9 cellular contexts compared by ENCODE assay signal in genomic region chr10:71260622-71261325, GRCh38. TPM values are rescaled to one million over a fixed set of nuclear protein-coding genes. Genes with fewer than 3 reads are reported as not detected.
DNase-seq lines count a peak whose midpoint lies in the region; ATAC-seq and TF ChIP-seq lines count a peak whose summit lies in the region.
"Had no signal": no experiment of that assay in that cellular context is flagged by ENCODE, and none has a peak within 500 bp of the region (broad histone marks: within the 10 kb centered on the region; RNA-seq: fewer than 3 reads in every experiment).

No MANE protein-coding gene starts in this region.

- peak overlapping the region in 1 of 2 donors; percentile 41 for H3K9ac ChIP-seq in colonic mucosa (ENCODE audit: low read depth in 2 of 2, low read length in 2 of 2)

- H3K27ac ChIP-seq in colonic mucosa (peak overlapping the region; percentile 32), left lung (peak overlapping the region; percentile 2 to 44), upper lobe of right lung (peak overlapping the region; percentile 6)

- H3K4me1 Mint-ChIP-seq in T-helper 17 cell, result no peaks in the 10 kb centered on the region

- peak; percentile 62 for DNase-seq in M059J (ENCODE audit: low read depth)
- DNase-seq in colonic mucosa, result no peak
- peak in 1 of 2 donors; percentile 73 for DNase-seq in left lung
- peak; percentile 74 for DNase-seq in upper lobe of right lung
- no peak for DNase-seq in T-helper 17 cell
- no peak for DNase-seq in NCI-H146 treated with DMSO at 0.1 percent for 48 hours (lab: John Stamatoyannopoulos, UW; ENCODE audit: unreplicated experiment)
- DNase-seq: SHP77 treated with DMSO at 0.1 percent for 48 hours had no signal

- no peak overlapping the region for H3K27ac Mint-ChIP-seq in T-helper 17 cell
- H3K27ac Mint-ChIP-seq: memory B cell had no signal

- H3K4me3 ChIP-seq in colonic mucosa, result no peak overlapping the region
- no peak overlapping the region for H3K4me3 ChIP-seq in left lung
- no peak overlapping the region for H3K4me3 ChIP-seq in upper lobe of right lung

- TF ChIP-seq CTCF in colonic mucosa (IDR thresholded peaks at IDR 0.05), result no peak
- TF ChIP-seq CTCF in left lung (IDR thresholded peaks at IDR 0.05), result no peak
- no peak for TF ChIP-seq CTCF in upper lobe of right lung (IDR thresholded peaks at IDR 0.05)

- H3K36me3 ChIP-seq in colonic mucosa, result no peaks in the 10 kb centered on the region
- H3K36me3 ChIP-seq in left lung, result no peaks in the 10 kb centered on the region
- no peaks in the 10 kb centered on the region for H3K36me3 ChIP-seq in upper lobe of right lung

- H3K9me3 ChIP-seq in colonic mucosa, result no peaks in the 10 kb centered on the region
- H3K9me3 ChIP-seq in left lung, result no peaks in the 10 kb centered on the region
- no peaks in the 10 kb centered on the region for H3K9me3 ChIP-seq in upper lobe of right lung
- no peaks in the 10 kb centered on the region for H3K9me3 ChIP-seq in T-helper 17 cell (ENCODE audit: control insufficient read depth, low read length, poor library complexity, severe bottlenecking)

- intact Hi-C loops in colonic mucosa (cut with DNase I), result no loop called here
- intact Hi-C loops in left lung (cut with DNase I), result no loop called here
- intact Hi-C loops in upper lobe of right lung (cut with DNase I), result loop anchor here (10.0 kb wide), 1 partner anchor 46 kb away; the partner anchor contains the start of gene UNC5B

- no peaks in the 10 kb centered on the region for H3K27me3 ChIP-seq in colonic mucosa
- no peaks in the 10 kb centered on the region for H3K27me3 ChIP-seq in left lung
- H3K27me3 ChIP-seq in upper lobe of right lung, result no peaks in the 10 kb centered on the region

- no peak overlapping the region for H3K4me3 Mint-ChIP-seq in T-helper 17 cell
- H3K4me3 Mint-ChIP-seq: memory B cell had no signal

- ATAC-seq in left lung, result peak; percentile 76
- peak; percentile 45 for ATAC-seq in upper lobe of right lung
- no peak for ATAC-seq in GM21529 (IDR thresholded peaks at IDR 0.05; ENCODE audit: unreplicated experiment)
- ATAC-seq in T-helper 17 cell, result no peak

- peaks cover 34% of the 10 kb centered on the region for H3K27me3 Mint-ChIP-seq in T-helper 17 cell

- H3K36me3 Mint-ChIP-seq in T-helper 17 cell (ENCODE audit: low read depth), result no peaks in the 10 kb centered on the region
- H3K36me3 Mint-ChIP-seq: memory B cell had no signal

- H3K4me1 ChIP-seq in colonic mucosa, result peaks cover 16% of the 10 kb centered on the region
- H3K4me1 ChIP-seq in left lung, result peaks cover 18 to 21% of the 10 kb centered on the region in 2 donors
- H3K4me1 ChIP-seq in upper lobe of right lung, result peaks cover 25% of the 10 kb centered on the region

RNA-seq across cellular contexts. Expression of gene UNC5B, which starts 48.4 kb away (rescaled TPM):
- 0.17 and 0.25 TPM in 2 replicates for total RNA-seq in M059J (2014; rRNA removed; shearing (Covaris generic))
- total RNA-seq in colonic mucosa, result 10 to 100 TPM; 18.4 to 18.5 TPM
- 10 to 100 TPM; 14.4 to 20.3 TPM for total RNA-seq in left lung
- total RNA-seq in upper lobe of right lung, result 16.0 TPM
- not detected for total RNA-seq in T-helper 17 cell

RNA-seq across cellular contexts. Expression of gene SLC29A3, which starts 58.3 kb away (rescaled TPM):
- 1.2 and 2.7 TPM in 2 replicates for total RNA-seq in M059J (2014; rRNA removed; shearing (Covaris generic))
- total RNA-seq in colonic mucosa, result 1 to 10 TPM; 3.8 to 6.5 TPM
- 10 to 100 TPM in 1 of 2 donors, 1 to 10 TPM in 1; 7.8 to 13.4 TPM for total RNA-seq in left lung
- 14.8 TPM for total RNA-seq in upper lobe of right lung
- total RNA-seq in T-helper 17 cell, result 1 to 10 TPM; 3.2 to 3.3 TPM

Comparison
In these comparisons a context has a peak if more than half of its experiments do, and no peak if none do; other contexts are left out.
1. DNase-seq: peak in M059J (single experiment) and upper lobe of right lung (single experiment); none in colonic mucosa (single experiment), T-helper 17 cell (0 of 3) and NCI-H146 treated with DMSO at 0.1 percent for 48 hours (single experiment).
2. ATAC-seq: peak in left lung (single experiment) and upper lobe of right lung (single experiment); none in GM21529 (single experiment) and T-helper 17 cell (single experiment).
3. RNA of gene UNC5B, which starts 48.4 kb away (total RNA-seq): 14.4 to 20.3 TPM in left lung, 18.4 to 18.5 TPM in colonic mucosa and 16.0 TPM in upper lobe of right lung (single experiment); 0.17 to 0.25 TPM in M059J and not detected in T-helper 17 cell; every median in the first group is over 10 times any median in the second.
4. Peak in every context shown above with its lines, with median percentiles within 50 percentile points of each other: H3K27ac ChIP-seq.